ENCODE assay signal across 13 cellular contexts in genomic region chr18:76460482-76460881, GRCh38. TPM values are rescaled to one million over a fixed set of nuclear protein-coding genes. Genes with fewer than 3 reads are reported as not detected.
A peak's percentile ranks its signal among the peaks of the same experiment; 100 is the strongest.
DNase-seq lines count a peak whose midpoint lies in the region; ATAC-seq, FAIRE-seq and TF ChIP-seq lines count a peak whose summit lies in the region.
"Had no signal": no experiment of that assay in that cellular context is flagged by ENCODE, and none has a peak within 500 bp of the region (broad histone marks: within the 10 kb centered on the region; RNA-seq: fewer than 3 reads in every experiment).

No MANE protein-coding gene starts in this region.

- H3K27me3 ChIP-seq in astrocyte (ENCODE audit: insufficient read depth, low read length) (no peaks in the 10 kb centered on the region), gastroesophageal sphincter (no peaks in the 10 kb centered on the region), skeletal muscle satellite cell (ENCODE audit: control insufficient read depth, insufficient read depth, low read length) (no peaks in the 10 kb centered on the region)

- H3K27ac ChIP-seq in astrocyte (ENCODE audit: low read depth, low read length), result peak overlapping the region; percentile 98
- peak overlapping the region; percentile 12 to 87 (median 86) for H3K27ac ChIP-seq in gastroesophageal sphincter

- peaks cover 35% of the 10 kb centered on the region for H3K4me1 Mint-ChIP-seq in astrocyte (ENCODE audit: low read depth, unreplicated experiment)

- no peak for DNase-seq in D721Med (ENCODE audit: insufficient read length, low spot score)
- DNase-seq in astrocyte (ENCODE audit: low read depth), result no peak
- no peak for DNase-seq in left lobe of liver (ENCODE audit: low spot score)
- no peak for DNase-seq in erythroblast (lab: John Stamatoyannopoulos, UW)
- DNase-seq: activated CD4-positive, alpha-beta T cell treated with anti-CD3 and anti-CD28 coated beads for 1 hour; C1 segment of cervical spinal cord; KG1; NCI-H187 treated with DMSO at 0.1 percent for 48 hours had no signal

- H3K4me1 ChIP-seq in astrocyte (ENCODE audit: insufficient read depth, low read length) (peaks cover 43% of the 10 kb centered on the region), gastroesophageal sphincter (peaks cover 0 to 53% (median 10%) of the 10 kb centered on the region in 3 donors), skeletal muscle satellite cell (ENCODE audit: control insufficient read depth, insufficient read depth, low read length) (peaks cover 38% of the 10 kb centered on the region)

- H3K36me3 ChIP-seq in astrocyte (ENCODE audit: insufficient read depth, low read length) (peaks cover 2% of the 10 kb centered on the region), gastroesophageal sphincter (peaks cover 0 to 21% of the 10 kb centered on the region in 2 donors), skeletal muscle satellite cell (ENCODE audit: insufficient read depth, low read length) (peaks cover 9% of the 10 kb centered on the region)

- H3K27ac Mint-ChIP-seq in astrocyte (ENCODE audit: unreplicated experiment), result peak overlapping the region; percentile 95
- H3K27ac Mint-ChIP-seq: activated T-helper 2 cell treated with anti-CD3 and anti-CD28 coated beads, Interferon-gamma antibody, Interleukin-2, Interleukin-4, amounts not matched to agents 10 μg/mL and 5 μg/mL and 100 μg/mL, durations not matched to agents 14 hours and 24 hours and 36 hours had no signal

- H3K9me3 ChIP-seq in astrocyte (ENCODE audit: insufficient read depth, low read depth, low read length) (no peaks in the 10 kb centered on the region), gastroesophageal sphincter (no peaks in the 10 kb centered on the region), skeletal muscle satellite cell (replicated peaks; ENCODE audit: low read length) (no peaks in the 10 kb centered on the region)

- no peak for TF ChIP-seq EP300 in gastroesophageal sphincter (IDR thresholded peaks at IDR 0.05)

- peak; percentile 87 for FAIRE-seq in D721Med (lab: Jason Lieb, UNC)
- peak; percentile 43 for FAIRE-seq in astrocyte (lab: Jason Lieb, UNC)

- no peak overlapping the region for H3K4me3 ChIP-seq in astrocyte (ENCODE audit: insufficient read depth, low read depth, low read length)
- H3K4me3 ChIP-seq in gastroesophageal sphincter, result no peak overlapping the region
- H3K4me3 ChIP-seq in skeletal muscle satellite cell (ENCODE audit: low read length), result peak overlapping the region; percentile 23

- 57% methylated on average over 7 of the region's 9 CpGs for WGBS in gastroesophageal sphincter (ENCODE audit: low coverage in 1 of 2), 2 donors

- TF ChIP-seq POLR2A in gastroesophageal sphincter (IDR thresholded peaks at IDR 0.05) (no peak), erythroblast (IDR thresholded peaks at IDR 0.05; ENCODE audit: low read length) (no peak)

- peaks cover 10% of the 10 kb centered on the region for H4K20me1 ChIP-seq in astrocyte (ENCODE audit: insufficient read depth, low read length)

- peak overlapping the region; percentile 57 for H3K4me3 Mint-ChIP-seq in astrocyte (ENCODE audit: unreplicated experiment)

- no peaks in the 10 kb centered on the region for H3K9me3 Mint-ChIP-seq in astrocyte (ENCODE audit: unreplicated experiment)
- H3K9me3 Mint-ChIP-seq: activated T-helper 2 cell treated with anti-CD3 and anti-CD28 coated beads, Interferon-gamma antibody, Interleukin-2, Interleukin-4, amounts not matched to agents 10 μg/mL and 5 μg/mL and 100 μg/mL, durations not matched to agents 14 hours and 24 hours and 36 hours had no signal

- H3K4me2 ChIP-seq in astrocyte (ENCODE audit: low read length) (peak overlapping the region; percentile 82), skeletal muscle satellite cell (ENCODE audit: low read length) (peak overlapping the region; percentile 67)

- H3K36me3 Mint-ChIP-seq in astrocyte (ENCODE audit: low read depth, unreplicated experiment), result peaks cover 20% of the 10 kb centered on the region

- no peak for TF ChIP-seq CTCF in D721Med (IDR thresholded peaks at IDR 0.05; ENCODE audit: insufficient read depth, missing control alignments)
- no peak for TF ChIP-seq CTCF in astrocyte (IDR thresholded peaks at IDR 0.05; ENCODE audit: insufficient read depth, low read depth, low read length)
- no peak for TF ChIP-seq CTCF in gastroesophageal sphincter (IDR thresholded peaks at IDR 0.05)

- H3K79me2 ChIP-seq in astrocyte (ENCODE audit: insufficient read depth, low read length), result peaks cover 83% of the 10 kb centered on the region

- H3K27me3 Mint-ChIP-seq in astrocyte (ENCODE audit: low read depth, unreplicated experiment), result no peaks in the 10 kb centered on the region

- H2AFZ ChIP-seq in astrocyte (ENCODE audit: low read depth, low read length), result no peak overlapping the region

- ATAC-seq in gastroesophageal sphincter, result no peak
- no peak for ATAC-seq in GM19351 (IDR thresholded peaks at IDR 0.05; ENCODE audit: unreplicated experiment)
- ATAC-seq in left lobe of liver, result no peak
- ATAC-seq in GM18502 (IDR thresholded peaks at IDR 0.05; ENCODE audit: poor library complexity, unreplicated experiment), result no peak

- peak overlapping the region; percentile 68 for H3K9ac ChIP-seq in astrocyte (ENCODE audit: low read length)
- H3K9ac ChIP-seq in skeletal muscle satellite cell (ENCODE audit: low read depth, low read length), result peak overlapping the region; percentile 70

RNA-seq across cellular contexts. Expression of gene ZNF516, which starts 34.6 kb away (rescaled TPM):
- 55.9 and 59.8 TPM in 2 replicates for total RNA-seq in astrocyte
- 10 to 100 TPM; 17.8 to 43.8 (median 29.9) TPM for total RNA-seq in gastroesophageal sphincter
- total RNA-seq in skeletal muscle satellite cell (2012; rRNA removed), result 19.5 and 21.2 TPM in 2 replicates
- 16.2 TPM for total RNA-seq in left lobe of liver
